ENCODE assay signal across 25 cellular contexts in genomic region chr1:114540202-114540601, GRCh38.
"Had no signal": no experiment of that assay in that cellular context is flagged by ENCODE, and none has a peak within 500 bp of the region (broad histone marks: within the 10 kb centered on the region; RNA-seq: fewer than 3 reads in every experiment).

No MANE protein-coding gene starts in this region.

- H3K4me3 ChIP-seq: adrenal gland had no signal

- H3K9me3 ChIP-seq: adrenal gland had no signal

- H3K36me3 Mint-ChIP-seq: activated naive CD8-positive, alpha-beta T cell treated with anti-CD3 and anti-CD28 coated beads, Interleukin-2, amount 10 ng/mL, durations not matched to agents 7 days and 5 days; WTC11 had no signal

- H3K27ac ChIP-seq: adrenal gland had no signal

- H3K9me3 Mint-ChIP-seq: activated naive CD8-positive, alpha-beta T cell treated with anti-CD3 and anti-CD28 coated beads, Interleukin-2, amount 10 ng/mL, durations not matched to agents 7 days and 5 days; T-helper 1 cell treated with Interleukin-12 subunit alpha and Interleukin-12 subunit beta and Interleukin-4 antibody, amounts not matched to agents 30 μg/mL and 1 μg/mL, for 36 hours had no signal

- FAIRE-seq: bronchial epithelial cell, RCC 7860 had no signal

- H3K4me3 Mint-ChIP-seq: activated CD8-positive, alpha-beta T cell treated with anti-CD3 and anti-CD28 coated beads, Interleukin-2, amount 10 ng/mL, durations not matched to agents 7 days and 5 days; activated naive CD8-positive, alpha-beta T cell treated with anti-CD3 and anti-CD28 coated beads, Interleukin-2, amount 10 ng/mL, durations not matched to agents 7 days and 5 days; T-helper 1 cell treated with Interleukin-12 subunit alpha and Interleukin-12 subunit beta and Interleukin-4 antibody, amounts not matched to agents 30 μg/mL and 1 μg/mL, for 36 hours; WTC11 had no signal

- H3K27ac Mint-ChIP-seq: activated CD8-positive, alpha-beta T cell treated with anti-CD3 and anti-CD28 coated beads, Interleukin-2, amount 10 ng/mL, durations not matched to agents 7 days and 5 days; activated naive CD8-positive, alpha-beta T cell treated with anti-CD3 and anti-CD28 coated beads, Interleukin-2, amount 10 ng/mL, durations not matched to agents 7 days and 5 days; T-helper 1 cell treated with Interleukin-12 subunit alpha and Interleukin-12 subunit beta and Interleukin-4 antibody, amounts not matched to agents 30 μg/mL and 1 μg/mL, for 36 hours; WTC11 had no signal

- H3K4me1 ChIP-seq: adrenal gland had no signal

- H3K36me3 ChIP-seq: adrenal gland had no signal

- DNase-seq: activated CD4-positive, alpha-beta T cell treated with anti-CD3 and anti-CD28 coated beads for 48 hours; activated CD4-positive, alpha-beta T cell treated with anti-CD3 and anti-CD28 coated beads, Interleukin-2, amount 50 U/mL, for 4 hours; activated CD4-positive, CD25-positive, alpha-beta regulatory T cell treated with anti-CD3 and anti-CD28 coated beads, Interleukin-2, amount 50 U/mL, for 72 hours; activated CD8-positive, alpha-beta memory T cell treated with anti-CD3 and anti-CD28 coated beads, Interleukin-2, amount 50 U/mL, for 48 hours; activated CD8-positive, alpha-beta T cell treated with anti-CD3 and anti-CD28 coated beads, Interleukin-2, amount 10 ng/mL, durations not matched to agents 7 days and 5 days; activated naive CD4-positive, alpha-beta T cell treated with anti-CD3 and anti-CD28 coated beads, Interleukin-2, amount 50 U/mL, for 16 hours; activated naive CD8-positive, alpha-beta T cell treated with anti-CD3 and anti-CD28 coated beads, Interleukin-2, amount 10 ng/mL, durations not matched to agents 7 days and 5 days; activated T-cell treated with anti-CD3 and anti-CD28 coated beads, Interleukin-2, amount 50 U/mL, for 1 hour; adrenal gland; anterior cingulate cortex; central memory CD4-positive, alpha-beta T cell; Kasumi-1; KBM-7; NCI-H1048; NCI-H1930; NCI-H2171 treated with DMSO at 0.1 percent for 48 hours; NCI-H226; NCI-H526 treated with DMSO at 0.1 percent for 48 hours; NCI-H82; OCI-M1; SHP77 treated with DMSO at 0.1 percent for 48 hours had no signal

- H3K27me3 ChIP-seq: adrenal gland had no signal

- ATAC-seq: activated CD8-positive, alpha-beta T cell treated with anti-CD3 and anti-CD28 coated beads, Interleukin-2, amount 10 ng/mL, durations not matched to agents 7 days and 5 days; WTC11 had no signal

- H3K4me1 Mint-ChIP-seq: activated naive CD8-positive, alpha-beta T cell treated with anti-CD3 and anti-CD28 coated beads, Interleukin-2, amount 10 ng/mL, durations not matched to agents 7 days and 5 days; WTC11 had no signal
